ENCODE assay signal across 9 cellular contexts in the genomic region with DNA sequence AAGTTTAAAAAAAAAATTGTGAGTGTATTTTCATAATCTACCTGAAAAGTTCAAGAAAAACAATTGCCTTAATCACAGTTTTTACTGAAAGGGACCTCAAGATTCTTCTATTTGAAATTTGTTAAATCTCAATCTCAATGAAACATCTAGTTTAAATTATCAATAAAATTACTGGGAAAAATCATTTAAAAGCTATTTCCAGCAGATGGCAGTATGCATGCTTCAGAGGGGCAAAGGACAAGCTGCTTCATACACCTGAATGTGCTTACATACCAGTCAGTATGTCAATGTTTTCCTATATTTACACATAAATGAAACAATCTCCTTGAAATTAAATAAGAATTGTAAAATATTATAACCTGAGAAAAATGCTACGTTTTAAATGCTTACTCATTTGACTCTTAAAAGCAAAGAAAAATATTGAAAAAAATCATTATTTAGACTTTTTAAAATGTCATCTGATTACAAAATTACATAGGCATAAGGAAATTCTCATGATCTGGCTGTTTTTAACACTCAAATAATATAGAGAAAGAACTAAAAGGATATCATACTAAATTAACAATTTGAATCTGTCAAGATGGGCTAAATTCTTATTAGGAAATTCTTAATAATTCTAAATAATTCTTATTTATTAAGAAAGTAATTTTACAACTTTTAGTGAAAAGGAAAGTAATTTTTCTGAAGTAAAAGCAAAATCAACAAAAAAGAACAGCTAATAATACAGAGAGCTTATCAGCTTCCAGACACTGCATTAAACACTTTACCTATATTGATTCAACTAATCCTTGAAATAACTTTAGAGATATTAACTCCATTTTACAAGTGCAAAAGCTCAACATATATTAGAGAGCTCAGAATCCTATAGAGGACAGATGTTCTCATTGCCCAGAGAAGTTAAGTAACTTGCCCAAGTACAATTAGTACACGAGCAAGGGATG.
DNase-seq lines count a peak whose midpoint lies in the region; ATAC-seq and TF ChIP-seq lines count a peak whose summit lies in the region.
"Had no signal": no experiment of that assay in that cellular context is flagged by ENCODE, and none has a peak within 500 bp of the region (broad histone marks: within the 10 kb centered on the region; RNA-seq: fewer than 3 reads in every experiment).

No MANE protein-coding gene starts in this region.

- H3K27me3 ChIP-seq in PC-3 (ENCODE audit: low read length) (no peaks in the 10 kb centered on the region), esophagus muscularis mucosa (no peaks in the 10 kb centered on the region), gastrocnemius medialis (no peaks in the 10 kb centered on the region)

- peaks cover 4% of the 10 kb centered on the region for H3K27me3 Mint-ChIP-seq in activated T-cell treated with anti-CD3 and anti-CD28 coated beads, Interleukin-2, amount 50 U/mL, for 4 hours (ENCODE audit: low read depth)

- H3K4me3 Mint-ChIP-seq in activated T-cell treated with anti-CD3 and anti-CD28 coated beads, Interleukin-2, amount 50 U/mL, for 4 hours = no peak overlapping the region

- no peaks in the 10 kb centered on the region for H3K4me1 Mint-ChIP-seq in activated T-cell treated with anti-CD3 and anti-CD28 coated beads, Interleukin-2, amount 50 U/mL, for 4 hours (ENCODE audit: low read depth)

- POLR2A ChIA-PET in HEK293T (lab: Yijun Ruan, JAX) = interaction anchor here (0.8 kb wide), 1 partner anchor 242 kb away, joined by 3 read pairs; the partner anchor contains the start of gene ADAMTS3
- POLR2A ChIA-PET in PC-3 (lab: Charles Lee; ENCODE audit: unreplicated experiment) = no interaction called here

- H3K4me1 ChIP-seq in PC-3 (ENCODE audit: insufficient read depth, low read length) (peaks cover 18% of the 10 kb centered on the region), esophagus muscularis mucosa (no peaks in the 10 kb centered on the region), gastrocnemius medialis (no peaks in the 10 kb centered on the region)

- WGBS in esophagus muscularis mucosa = 54% methylated on average over 2 of the region's 2 CpGs

- TF ChIP-seq POLR2A in esophagus muscularis mucosa (IDR thresholded peaks at IDR 0.05; ENCODE audit: low read depth) = no peak
- no peak for TF ChIP-seq POLR2A in gastrocnemius medialis (IDR thresholded peaks at IDR 0.05)

- H3K36me3 ChIP-seq in PC-3 (ENCODE audit: low read depth, low read length) (no peaks in the 10 kb centered on the region), esophagus muscularis mucosa (no peaks in the 10 kb centered on the region), gastrocnemius medialis (no peaks in the 10 kb centered on the region)

- ATAC-seq in PC-3 = peak; percentile 42; the same call in 1 of the 2 replicates
- ATAC-seq in gastrocnemius medialis = no peak
- no peak for ATAC-seq in HG02970 (IDR thresholded peaks at IDR 0.05; ENCODE audit: low FRiP score, unreplicated experiment)
- ATAC-seq in activated T-cell treated with anti-CD3 and anti-CD28 coated beads, Interleukin-2, amount 50 U/mL, for 4 hours = no peak

- intact Hi-C loops in PC-3 (cut with micrococcal nuclease) (loop anchor here (1.0 to 10.0 kb wide), 6 partner anchors 31 to 698 kb away; no protein-coding TSS in a partner anchor), esophagus muscularis mucosa (cut with DNase I) (loop anchor here (5.0 kb wide), 1 partner anchor 140 kb away; no protein-coding TSS in a partner anchor), gastrocnemius medialis (cut with DNase I; ENCODE audit: low total_unique reads) (loop anchor here (10.0 kb wide), 1 partner anchor 138 kb away; no protein-coding TSS in a partner anchor)

- CTCF ChIA-PET in HEK293T (lab: Yijun Ruan, JAX) = interaction anchor here (0.7 to 2.6 kb wide), 4 partner anchors 8 to 1790 kb away, joined by 3 to 7 read pairs (median 4); no protein-coding TSS in a partner anchor
- CTCF ChIA-PET in PC-3 (lab: Charles Lee) = interaction anchor here (0.5 to 1.3 kb wide), 9 partner anchors 14 to 725 kb away, joined by 3 to 7 read pairs (median 3); no protein-coding TSS in a partner anchor

- no peaks in the 10 kb centered on the region for H3K79me2 ChIP-seq in PC-3 (ENCODE audit: low read length)

- no peaks in the 10 kb centered on the region for H3K36me3 Mint-ChIP-seq in activated T-cell treated with anti-CD3 and anti-CD28 coated beads, Interleukin-2, amount 50 U/mL, for 4 hours (ENCODE audit: insufficient read depth)

- no peaks in the 10 kb centered on the region for H3K9me3 Mint-ChIP-seq in activated T-cell treated with anti-CD3 and anti-CD28 coated beads, Interleukin-2, amount 50 U/mL, for 4 hours

- H3K27ac ChIP-seq in PC-3 (ENCODE audit: low read length) = no peak overlapping the region
- no peak overlapping the region for H3K27ac ChIP-seq in esophagus muscularis mucosa (replicated peaks in 1 of 4)
- H3K27ac ChIP-seq in gastrocnemius medialis = no peak overlapping the region
- no peak overlapping the region for H3K27ac ChIP-seq in substantia nigra (ENCODE audit: low read depth, low read length, poor library complexity, severe bottlenecking)
- H3K27ac ChIP-seq: epithelial cell of prostate had no signal

- in situ Hi-C loops in gastrocnemius medialis (cut with MboI; ENCODE audit: low sequenced_read_pairs in 4 of 4) = no loop called here

- no peaks in the 10 kb centered on the region for H3K9me2 ChIP-seq in PC-3 (replicated peaks; ENCODE audit: low read length)

- no peak overlapping the region for H3K4me2 ChIP-seq in PC-3 (ENCODE audit: low read length)

- no peaks in the 10 kb centered on the region for H4K20me1 ChIP-seq in PC-3 (ENCODE audit: low read length)

- H3K9me3 ChIP-seq in PC-3 (ENCODE audit: low read length) = no peaks in the 10 kb centered on the region
- no peaks in the 10 kb centered on the region for H3K9me3 ChIP-seq in esophagus muscularis mucosa
- H3K9me3 ChIP-seq in gastrocnemius medialis = no peaks in the 10 kb centered on the region

- H3K4me3 ChIP-seq in PC-3 (ENCODE audit: low read length) (no peak overlapping the region), esophagus muscularis mucosa (no peak overlapping the region), gastrocnemius medialis (no peak overlapping the region)

- BruUV-seq in PC-3 (replicated peaks; lab: Mats Ljungman, UMichigan) = no TSS peak

- peak; percentile 23 for DNase-seq in Ammon's horn (ENCODE audit: low spot score)
- DNase-seq in HEK293T (ENCODE audit: extremely low spot score) = peak; percentile 36
- peak; percentile 83 for DNase-seq in PC-3
- no peak for DNase-seq in esophagus muscularis mucosa (ENCODE audit: extremely low spot score)
- no peak for DNase-seq in gastrocnemius medialis
- no peak for DNase-seq in substantia nigra (lab: John Stamatoyannopoulos, UW)
- DNase-seq in activated T-cell treated with anti-CD3 and anti-CD28 coated beads, Interleukin-2, amount 50 U/mL, for 4 hours = no peak

- no peak overlapping the region for H2AFZ ChIP-seq in PC-3 (ENCODE audit: low read length)

- no peaks in the 10 kb centered on the region for H3F3A ChIP-seq in PC-3 (ENCODE audit: low read length, unreplicated experiment)

- TF ChIP-seq CTCF in PC-3 (conservative IDR thresholded peaks at IDR 0.05; ENCODE audit: low read depth, low read length) = peak; percentile 89
- TF ChIP-seq CTCF in esophagus muscularis mucosa (IDR thresholded peaks at IDR 0.05) = peak; percentile 55 to 61 (median 57)
- TF ChIP-seq CTCF in gastrocnemius medialis (IDR thresholded peaks at IDR 0.05 in 4 of 5, conservative IDR thresholded peaks at IDR 0.05 in 1 of 5) = peak in 3 of 5 experiments; percentile 21 to 41 (median 21)

- no peak for TF ChIP-seq EP300 in esophagus muscularis mucosa (IDR thresholded peaks at IDR 0.05)

- no peak overlapping the region for H3K9ac ChIP-seq in PC-3 (ENCODE audit: low read length)

TF ChIP-seq in HEK293T, 16 proteins besides CTCF, POLR2A, EP300 and RAD21:
- TF ChIP-seq ZNF384 (IDR thresholded peaks at IDR 0.05) (no peak), SUZ12 (IDR thresholded peaks at IDR 0.05) (no peak), TARDBP (IDR thresholded peaks at IDR 0.05) (no peak), ELF4 (IDR thresholded peaks at IDR 0.05) (no peak), PKNOX1 (IDR thresholded peaks at IDR 0.05) (no peak), FOXA1 (IDR thresholded peaks at IDR 0.05) (no peak), CTBP1 (IDR thresholded peaks at IDR 0.05; ENCODE audit: borderline replicate concordance) (no peak), HDGF (IDR thresholded peaks at IDR 0.05; ENCODE audit: borderline replicate concordance) (no peak), L3MBTL2 (conservative IDR thresholded peaks at IDR 0.05) (no peak), SP1 (IDR thresholded peaks at IDR 0.05) (no peak), ARNT (IDR thresholded peaks at IDR 0.05) (no peak)
TF ChIP-seq in HEK293T: peak in this region for 0.

Comparison
In these comparisons a context has a peak if more than half of its experiments do, and no peak if none do; other contexts are left out.
1. DNase-seq: peak in Ammon's horn (single experiment), HEK293T (single experiment) and PC-3 (single experiment); none in esophagus muscularis mucosa (single experiment), gastrocnemius medialis (0 of 2), substantia nigra (0 of 49) and activated T-cell treated with anti-CD3 and anti-CD28 coated beads, Interleukin-2, amount 50 U/mL, for 4 hours (single experiment).
2. CTCF ChIP-seq: peak in every context shown above with its lines; median percentile 89 in PC-3; 57 in esophagus muscularis mucosa; 21 in gastrocnemius medialis.